In the genomic region with DNA sequence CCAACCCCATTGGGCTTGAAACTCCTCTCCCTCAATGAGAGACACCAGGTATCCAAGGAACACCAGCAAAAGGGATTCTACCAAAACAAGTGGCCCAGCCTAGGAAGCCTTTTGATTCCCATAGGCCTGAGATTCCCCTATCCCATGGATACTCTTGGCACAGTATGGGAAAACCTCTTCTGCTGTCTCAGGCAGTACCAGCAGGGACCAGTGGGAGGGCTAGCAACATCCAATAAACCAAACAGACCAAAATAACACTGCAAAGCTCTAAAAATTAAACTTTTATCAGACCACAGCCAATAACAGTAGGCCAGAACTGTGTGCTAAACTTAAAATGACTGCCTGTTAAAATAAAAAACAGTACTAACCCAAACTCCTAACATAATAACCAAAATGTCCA, we compare ENCODE assay signal across 1 cellular context.
TF ChIP-seq lines count a peak whose summit lies in the region.

No MANE protein-coding gene starts in this region.

TF ChIP-seq in H1, 55 proteins besides CTCF, POLR2A, EP300 and RAD21:
- TF ChIP-seq, protein P1, sequence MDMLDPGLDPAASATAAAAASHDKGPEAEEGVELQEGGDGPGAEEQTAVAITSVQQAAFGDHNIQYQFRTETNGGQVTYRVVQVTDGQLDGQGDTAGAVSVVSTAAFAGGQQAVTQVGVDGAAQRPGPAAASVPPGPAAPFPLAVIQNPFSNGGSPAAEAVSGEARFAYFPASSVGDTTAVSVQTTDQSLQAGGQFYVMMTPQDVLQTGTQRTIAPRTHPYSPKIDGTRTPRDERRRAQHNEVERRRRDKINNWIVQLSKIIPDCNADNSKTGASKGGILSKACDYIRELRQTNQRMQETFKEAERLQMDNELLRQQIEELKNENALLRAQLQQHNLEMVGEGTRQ (IDR thresholded peaks at IDR 0.05; ENCODE audit: low read length), result no peak
- TF ChIP-seq ASH2L (IDR thresholded peaks at IDR 0.05; ENCODE audit: low read length), result no peak
